Comparison of ENCODE assay signal across 1 cellular context in the genomic region with DNA sequence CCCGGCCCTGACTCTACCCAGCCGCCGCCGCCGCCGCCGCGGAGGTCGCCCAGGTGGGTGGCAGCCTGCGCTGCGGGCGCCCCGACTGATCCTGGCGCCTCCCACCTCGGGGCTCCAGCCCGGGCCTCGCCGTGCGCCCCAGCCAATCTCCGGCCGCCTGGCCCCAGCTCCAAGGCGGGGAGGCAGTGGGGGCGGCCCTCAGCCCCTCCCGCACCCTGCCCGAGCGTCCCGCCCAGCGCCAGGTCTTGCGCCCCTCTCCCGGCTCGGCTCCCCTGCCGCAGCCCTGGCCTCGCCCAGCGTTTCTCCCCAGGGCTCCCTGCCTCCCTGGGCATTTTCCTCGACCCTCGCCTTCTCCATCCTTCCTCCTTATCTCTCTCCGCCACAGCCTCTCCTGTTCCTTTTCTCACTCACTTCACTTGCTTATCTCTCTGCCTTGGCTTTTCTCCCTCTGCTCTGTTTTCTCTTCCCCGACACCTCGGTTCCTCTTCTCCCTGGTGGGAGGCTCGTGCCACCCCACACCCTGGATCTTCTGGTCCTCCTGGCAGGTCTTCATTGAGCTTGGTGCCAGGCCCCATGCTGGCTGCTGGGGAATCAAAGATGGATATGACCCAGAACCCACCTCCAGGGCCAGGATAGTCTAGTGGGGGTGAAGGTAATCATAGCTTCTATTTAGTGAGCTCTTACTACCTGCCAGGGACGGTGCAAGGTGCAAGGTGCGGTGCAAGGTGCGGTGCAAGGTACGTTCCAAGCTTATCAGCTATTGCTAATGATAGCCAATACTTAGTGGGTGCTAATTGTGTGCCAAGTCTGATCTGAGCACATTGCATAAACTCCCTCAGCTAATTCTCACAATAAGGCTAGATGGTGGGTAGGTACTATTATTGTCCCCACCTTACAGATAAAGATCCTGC.
TF ChIP-seq lines count a peak whose summit lies in the region.

A gene with protein sequence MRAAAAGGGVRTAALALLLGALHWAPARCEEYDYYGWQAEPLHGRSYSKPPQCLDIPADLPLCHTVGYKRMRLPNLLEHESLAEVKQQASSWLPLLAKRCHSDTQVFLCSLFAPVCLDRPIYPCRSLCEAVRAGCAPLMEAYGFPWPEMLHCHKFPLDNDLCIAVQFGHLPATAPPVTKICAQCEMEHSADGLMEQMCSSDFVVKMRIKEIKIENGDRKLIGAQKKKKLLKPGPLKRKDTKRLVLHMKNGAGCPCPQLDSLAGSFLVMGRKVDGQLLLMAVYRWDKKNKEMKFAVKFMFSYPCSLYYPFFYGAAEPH (minus strand): TSS at position 87 of the 911 bp plus-strand sequence. CDS start 166 bp downstream, outside the sequence.

TF ChIP-seq in HEK293, 187 proteins besides CTCF, POLR2A, EP300 and RAD21 (continued from another document and continues in another):
- no peak for TF ChIP-seq SETDB1 (IDR thresholded peaks at IDR 0.05; ENCODE audit: insufficient read length, low read length)
- TF ChIP-seq, protein P1, sequence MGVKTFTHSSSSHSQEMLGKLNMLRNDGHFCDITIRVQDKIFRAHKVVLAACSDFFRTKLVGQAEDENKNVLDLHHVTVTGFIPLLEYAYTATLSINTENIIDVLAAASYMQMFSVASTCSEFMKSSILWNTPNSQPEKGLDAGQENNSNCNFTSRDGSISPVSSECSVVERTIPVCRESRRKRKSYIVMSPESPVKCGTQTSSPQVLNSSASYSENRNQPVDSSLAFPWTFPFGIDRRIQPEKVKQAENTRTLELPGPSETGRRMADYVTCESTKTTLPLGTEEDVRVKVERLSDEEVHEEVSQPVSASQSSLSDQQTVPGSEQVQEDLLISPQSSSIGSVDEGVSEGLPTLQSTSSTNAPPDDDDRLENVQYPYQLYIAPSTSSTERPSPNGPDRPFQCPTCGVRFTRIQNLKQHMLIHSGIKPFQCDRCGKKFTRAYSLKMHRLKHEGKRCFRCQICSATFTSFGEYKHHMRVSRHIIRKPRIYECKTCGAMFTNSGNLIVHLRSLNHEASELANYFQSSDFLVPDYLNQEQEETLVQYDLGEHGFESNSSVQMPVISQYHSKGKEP (tag by site-specific recombination; IDR thresholded peaks at IDR 0.05), result no peak
- TF ChIP-seq ZNF670 (tag by site-specific recombination; IDR thresholded peaks at IDR 0.05; ENCODE audit: low read depth), result no peak
- peak; percentile 72 for TF ChIP-seq ZFHX2 (tag by site-specific recombination; conservative IDR thresholded peaks at IDR 0.05)
- no peak for TF ChIP-seq ZNF133 (tag by site-specific recombination; IDR thresholded peaks at IDR 0.05)
- TF ChIP-seq GLIS2 (tag by site-specific recombination; IDR thresholded peaks at IDR 0.05), result peak; percentile 69; the same call in 1 of the 2 replicates
- TF ChIP-seq ZNF24 (tag by site-specific recombination; IDR thresholded peaks at IDR 0.05), result no peak
- TF ChIP-seq ZNF555 (tag by site-specific recombination; conservative IDR thresholded peaks at IDR 0.05), result no peak
- TF ChIP-seq ZNF16 (tag by site-specific recombination; IDR thresholded peaks at IDR 0.05; ENCODE audit: low read depth), result no peak
- no peak for TF ChIP-seq ZNF585B (tag by site-specific recombination; IDR thresholded peaks at IDR 0.05)
- TF ChIP-seq ZBTB8A (tag by site-specific recombination; IDR thresholded peaks at IDR 0.05), result peak; percentile 77
- TF ChIP-seq, protein P2, sequence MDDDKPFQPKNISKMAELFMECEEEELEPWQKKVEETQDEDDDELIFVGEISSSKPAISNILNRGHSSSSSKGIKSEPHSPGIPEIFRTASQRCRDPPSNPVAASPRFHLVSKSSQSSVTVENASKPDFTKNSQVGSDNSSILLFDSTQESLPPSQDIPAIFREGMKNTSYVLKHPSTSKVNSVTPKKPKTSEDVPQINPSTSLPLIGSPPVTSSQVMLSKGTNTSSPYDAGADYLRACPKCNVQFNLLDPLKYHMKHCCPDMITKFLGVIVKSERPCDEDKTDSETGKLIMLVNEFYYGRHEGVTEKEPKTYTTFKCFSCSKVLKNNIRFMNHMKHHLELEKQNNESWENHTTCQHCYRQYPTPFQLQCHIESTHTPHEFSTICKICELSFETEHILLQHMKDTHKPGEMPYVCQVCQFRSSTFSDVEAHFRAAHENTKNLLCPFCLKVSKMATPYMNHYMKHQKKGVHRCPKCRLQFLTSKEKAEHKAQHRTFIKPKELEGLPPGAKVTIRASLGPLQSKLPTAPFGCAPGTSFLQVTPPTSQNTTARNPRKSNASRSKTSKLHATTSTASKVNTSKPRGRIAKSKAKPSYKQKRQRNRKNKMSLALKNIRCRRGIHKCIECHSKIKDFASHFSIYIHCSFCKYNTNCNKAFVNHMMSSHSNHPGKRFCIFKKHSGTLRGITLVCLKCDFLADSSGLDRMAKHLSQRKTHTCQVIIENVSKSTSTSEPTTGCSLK (tag by site-specific recombination; IDR thresholded peaks at IDR 0.05), result no peak
- TF ChIP-seq, protein P3, sequence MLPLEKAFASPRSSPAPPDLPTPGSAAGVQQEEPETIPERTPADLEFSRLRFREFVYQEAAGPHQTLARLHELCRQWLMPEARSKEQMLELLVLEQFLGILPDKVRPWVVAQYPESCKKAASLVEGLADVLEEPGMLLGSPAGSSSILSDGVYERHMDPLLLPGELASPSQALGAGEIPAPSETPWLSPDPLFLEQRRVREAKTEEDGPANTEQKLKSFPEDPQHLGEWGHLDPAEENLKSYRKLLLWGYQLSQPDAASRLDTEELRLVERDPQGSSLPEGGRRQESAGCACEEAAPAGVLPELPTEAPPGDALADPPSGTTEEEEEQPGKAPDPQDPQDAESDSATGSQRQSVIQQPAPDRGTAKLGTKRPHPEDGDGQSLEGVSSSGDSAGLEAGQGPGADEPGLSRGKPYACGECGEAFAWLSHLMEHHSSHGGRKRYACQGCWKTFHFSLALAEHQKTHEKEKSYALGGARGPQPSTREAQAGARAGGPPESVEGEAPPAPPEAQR (tag by site-specific recombination; IDR thresholded peaks at IDR 0.05), result no peak
- TF ChIP-seq ZNF558 (tag by site-specific recombination; IDR thresholded peaks at IDR 0.05), result no peak
- TF ChIP-seq, protein P4, sequence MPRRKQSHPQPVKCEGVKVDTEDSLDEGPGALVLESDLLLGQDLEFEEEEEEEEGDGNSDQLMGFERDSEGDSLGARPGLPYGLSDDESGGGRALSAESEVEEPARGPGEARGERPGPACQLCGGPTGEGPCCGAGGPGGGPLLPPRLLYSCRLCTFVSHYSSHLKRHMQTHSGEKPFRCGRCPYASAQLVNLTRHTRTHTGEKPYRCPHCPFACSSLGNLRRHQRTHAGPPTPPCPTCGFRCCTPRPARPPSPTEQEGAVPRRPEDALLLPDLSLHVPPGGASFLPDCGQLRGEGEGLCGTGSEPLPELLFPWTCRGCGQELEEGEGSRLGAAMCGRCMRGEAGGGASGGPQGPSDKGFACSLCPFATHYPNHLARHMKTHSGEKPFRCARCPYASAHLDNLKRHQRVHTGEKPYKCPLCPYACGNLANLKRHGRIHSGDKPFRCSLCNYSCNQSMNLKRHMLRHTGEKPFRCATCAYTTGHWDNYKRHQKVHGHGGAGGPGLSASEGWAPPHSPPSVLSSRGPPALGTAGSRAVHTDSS (tag by site-specific recombination; IDR thresholded peaks at IDR 0.05), result no peak
- TF ChIP-seq ZNF324 (tag by site-specific recombination; IDR thresholded peaks at IDR 0.05), result no peak
- TF ChIP-seq ZSCAN30 (tag by site-specific recombination; IDR thresholded peaks at IDR 0.05), result 0 out of 2 replicates have a peak, but pooled peaks have one; percentile 19
- TF ChIP-seq KLF8 (tag by site-specific recombination; IDR thresholded peaks at IDR 0.05), result no peak
- TF ChIP-seq BCL11B (tag by site-specific recombination; IDR thresholded peaks at IDR 0.05; ENCODE audit: low read depth), result no peak
- no peak for TF ChIP-seq WT1 (tag by site-specific recombination; IDR thresholded peaks at IDR 0.05)
- TF ChIP-seq ZNF626 (tag by site-specific recombination; IDR thresholded peaks at IDR 0.05), result no peak
- TF ChIP-seq ZNF366 (tag by site-specific recombination; conservative IDR thresholded peaks at IDR 0.05), result peak; percentile 74
- TF ChIP-seq YY1 (tag by site-specific recombination; IDR thresholded peaks at IDR 0.05), result no peak
- TF ChIP-seq MZF1 (tag by site-specific recombination; IDR thresholded peaks at IDR 0.05; ENCODE audit: borderline replicate concordance), result no peak
- no peak for TF ChIP-seq ZNF311 (tag by site-specific recombination; IDR thresholded peaks at IDR 0.05; ENCODE audit: borderline replicate concordance)
- TF ChIP-seq REPIN1 (tag by site-specific recombination; IDR thresholded peaks at IDR 0.05; ENCODE audit: low read depth), result no peak
- TF ChIP-seq, protein P5, sequence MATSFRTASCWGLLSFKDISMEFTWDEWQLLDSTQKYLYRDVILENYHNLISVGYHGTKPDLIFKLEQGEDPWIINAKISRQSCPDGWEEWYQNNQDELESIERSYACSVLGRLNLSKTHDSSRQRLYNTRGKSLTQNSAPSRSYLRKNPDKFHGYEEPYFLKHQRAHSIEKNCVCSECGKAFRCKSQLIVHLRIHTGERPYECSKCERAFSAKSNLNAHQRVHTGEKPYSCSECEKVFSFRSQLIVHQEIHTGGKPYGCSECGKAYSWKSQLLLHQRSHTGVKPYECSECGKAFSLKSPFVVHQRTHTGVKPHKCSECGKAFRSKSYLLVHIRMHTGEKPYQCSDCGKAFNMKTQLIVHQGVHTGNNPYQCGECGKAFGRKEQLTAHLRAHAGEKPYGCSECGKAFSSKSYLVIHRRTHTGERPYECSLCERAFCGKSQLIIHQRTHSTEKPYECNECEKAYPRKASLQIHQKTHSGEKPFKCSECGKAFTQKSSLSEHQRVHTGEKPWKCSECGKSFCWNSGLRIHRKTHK (tag by site-specific recombination; IDR thresholded peaks at IDR 0.05), result no peak
- TF ChIP-seq HOXC10 (CRISPR knock-in tag; IDR thresholded peaks at IDR 0.05), result no peak
- no peak for TF ChIP-seq ZNF677 (tag by site-specific recombination; IDR thresholded peaks at IDR 0.05)
- TF ChIP-seq ZNF548 (tag by site-specific recombination; IDR thresholded peaks at IDR 0.05), result no peak
- TF ChIP-seq ZNF335 (tag by site-specific recombination; conservative IDR thresholded peaks at IDR 0.05), result no peak
- TF ChIP-seq ZNF837 (tag by site-specific recombination; IDR thresholded peaks at IDR 0.05), result no peak
- TF ChIP-seq YY2 (tag by site-specific recombination; IDR thresholded peaks at IDR 0.05), result no peak
- no peak for TF ChIP-seq MEIS1 (CRISPR knock-in tag; IDR thresholded peaks at IDR 0.05; ENCODE audit: borderline replicate concordance)
- no peak for TF ChIP-seq KLF10 (tag by site-specific recombination; IDR thresholded peaks at IDR 0.05)
- TF ChIP-seq ZNF654 (tag by site-specific recombination; IDR thresholded peaks at IDR 0.05; ENCODE audit: low read depth), result no peak
- TF ChIP-seq ZNF529 (tag by site-specific recombination; IDR thresholded peaks at IDR 0.05; ENCODE audit: insufficient replicate concordance), result no peak
- peak; percentile 50 for TF ChIP-seq SP3 (tag by site-specific recombination; IDR thresholded peaks at IDR 0.05)
- no peak for TF ChIP-seq ZNF292 (tag by site-specific recombination; IDR thresholded peaks at IDR 0.05; ENCODE audit: borderline replicate concordance, low read depth)
- peak; percentile 32 for TF ChIP-seq ZBTB17 (tag by site-specific recombination; IDR thresholded peaks at IDR 0.05)
- TF ChIP-seq, protein P6, sequence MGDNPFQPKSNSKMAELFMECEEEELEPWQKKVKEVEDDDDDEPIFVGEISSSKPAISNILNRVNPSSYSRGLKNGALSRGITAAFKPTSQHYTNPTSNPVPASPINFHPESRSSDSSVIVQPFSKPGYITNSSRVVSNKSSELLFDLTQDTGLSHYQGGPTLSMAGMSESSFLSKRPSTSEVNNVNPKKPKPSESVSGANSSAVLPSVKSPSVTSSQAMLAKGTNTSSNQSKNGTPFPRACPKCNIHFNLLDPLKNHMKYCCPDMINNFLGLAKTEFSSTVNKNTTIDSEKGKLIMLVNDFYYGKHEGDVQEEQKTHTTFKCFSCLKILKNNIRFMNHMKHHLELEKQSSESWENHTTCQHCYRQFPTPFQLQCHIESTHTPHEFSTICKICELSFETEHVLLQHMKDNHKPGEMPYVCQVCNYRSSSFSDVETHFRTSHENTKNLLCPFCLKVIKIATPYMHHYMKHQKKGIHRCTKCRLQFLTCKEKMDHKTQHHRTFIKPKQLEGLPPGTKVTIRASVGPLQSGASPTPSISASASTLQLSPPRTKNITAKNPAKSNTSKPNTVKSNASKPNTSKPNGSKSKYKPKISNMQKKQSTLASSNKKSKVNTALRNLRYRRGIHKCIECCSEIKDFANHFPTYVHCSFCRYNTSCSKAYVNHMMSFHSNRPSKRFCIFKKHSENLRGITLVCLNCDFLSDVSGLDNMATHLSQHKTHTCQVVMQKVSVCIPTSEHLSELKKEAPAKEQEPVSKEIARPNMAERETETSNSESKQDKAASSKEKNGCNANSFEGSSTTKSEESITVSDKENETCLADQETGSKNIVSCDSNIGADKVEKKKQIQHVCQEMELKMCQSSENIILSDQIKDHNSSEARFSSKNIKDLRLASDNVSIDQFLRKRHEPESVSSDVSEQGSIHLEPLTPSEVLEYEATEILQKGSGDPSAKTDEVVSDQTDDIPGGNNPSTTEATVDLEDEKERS (tag by site-specific recombination; IDR thresholded peaks at IDR 0.05), result no peak
- no peak for TF ChIP-seq ZNF248 (tag by site-specific recombination; IDR thresholded peaks at IDR 0.05)
- no peak for TF ChIP-seq ZFP41 (tag by site-specific recombination; IDR thresholded peaks at IDR 0.05; ENCODE audit: borderline replicate concordance)
- TF ChIP-seq, protein P7, sequence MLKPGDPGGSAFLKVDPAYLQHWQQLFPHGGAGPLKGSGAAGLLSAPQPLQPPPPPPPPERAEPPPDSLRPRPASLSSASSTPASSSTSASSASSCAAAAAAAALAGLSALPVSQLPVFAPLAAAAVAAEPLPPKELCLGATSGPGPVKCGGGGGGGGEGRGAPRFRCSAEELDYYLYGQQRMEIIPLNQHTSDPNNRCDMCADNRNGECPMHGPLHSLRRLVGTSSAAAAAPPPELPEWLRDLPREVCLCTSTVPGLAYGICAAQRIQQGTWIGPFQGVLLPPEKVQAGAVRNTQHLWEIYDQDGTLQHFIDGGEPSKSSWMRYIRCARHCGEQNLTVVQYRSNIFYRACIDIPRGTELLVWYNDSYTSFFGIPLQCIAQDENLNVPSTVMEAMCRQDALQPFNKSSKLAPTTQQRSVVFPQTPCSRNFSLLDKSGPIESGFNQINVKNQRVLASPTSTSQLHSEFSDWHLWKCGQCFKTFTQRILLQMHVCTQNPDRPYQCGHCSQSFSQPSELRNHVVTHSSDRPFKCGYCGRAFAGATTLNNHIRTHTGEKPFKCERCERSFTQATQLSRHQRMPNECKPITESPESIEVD (tag by site-specific recombination; IDR thresholded peaks at IDR 0.05), result no peak
- no peak for TF ChIP-seq ZNF157 (tag by site-specific recombination; IDR thresholded peaks at IDR 0.05)
- TF ChIP-seq ZNF23 (tag by site-specific recombination; IDR thresholded peaks at IDR 0.05; ENCODE audit: borderline replicate concordance), result no peak
- no peak for TF ChIP-seq ZNF221 (tag by site-specific recombination; IDR thresholded peaks at IDR 0.05; ENCODE audit: borderline replicate concordance)
- no peak for TF ChIP-seq SCRT1 (tag by site-specific recombination; IDR thresholded peaks at IDR 0.05; ENCODE audit: borderline replicate concordance)
- TF ChIP-seq ZNF174 (tag by site-specific recombination; IDR thresholded peaks at IDR 0.05), result no peak
- no peak for TF ChIP-seq ZSCAN23 (tag by site-specific recombination; IDR thresholded peaks at IDR 0.05)
- TF ChIP-seq ZNF473 (tag by site-specific recombination; IDR thresholded peaks at IDR 0.05), result no peak
